ENCODE assay signal across 1 cellular context in the genomic region with DNA sequence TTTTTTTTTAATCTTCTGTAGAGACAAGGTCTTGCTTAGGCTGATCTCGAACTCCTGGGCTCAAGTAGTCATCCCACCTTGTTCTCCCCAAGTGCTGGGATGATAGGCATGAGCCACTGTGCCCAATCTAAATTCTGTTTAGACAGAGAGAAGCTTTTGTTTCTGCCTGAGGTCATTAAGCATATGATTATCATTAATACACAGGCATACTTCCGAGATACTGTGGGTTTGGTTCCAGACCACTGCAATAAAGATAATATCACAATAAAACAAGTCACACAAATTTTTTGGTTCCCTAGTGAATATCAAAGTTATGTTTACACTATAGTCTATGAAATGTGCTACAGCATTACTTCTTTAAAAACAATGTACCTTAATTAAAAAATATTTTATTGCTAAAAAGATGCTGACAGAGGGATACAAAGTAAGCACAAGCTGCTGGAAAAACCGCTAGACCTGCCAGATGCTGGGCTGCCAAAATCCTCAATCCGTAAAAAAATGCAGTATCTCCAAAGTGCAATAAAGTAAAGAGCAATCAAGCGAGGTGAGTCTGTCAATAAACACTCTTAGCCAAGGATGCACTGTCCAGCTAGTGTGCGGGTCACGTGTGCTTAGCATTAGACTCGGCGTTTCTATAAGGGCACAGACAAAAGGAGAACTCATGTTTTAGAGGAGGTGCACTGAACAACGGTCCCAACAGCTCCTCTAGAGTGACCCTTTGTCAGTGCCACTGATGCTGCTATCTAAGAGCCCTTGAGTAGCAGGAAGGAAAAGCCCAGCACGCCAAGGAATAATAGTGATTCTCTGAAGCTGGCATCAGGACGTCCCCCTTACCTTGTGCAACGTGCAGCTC.
TF ChIP-seq lines count a peak whose summit lies in the region.

No MANE protein-coding gene starts in this region.

TF ChIP-seq in GM23338, 12 proteins besides CTCF, POLR2A, EP300 and RAD21 (continued from another document):
- no peak for TF ChIP-seq NANOG (IDR thresholded peaks at IDR 0.05; ENCODE audit: borderline replicate concordance)
- TF ChIP-seq CREB1 (CRISPR knock-in tag; IDR thresholded peaks at IDR 0.05; ENCODE audit: low read depth) = no peak
- no peak for TF ChIP-seq ZNF462 (CRISPR knock-in tag; IDR thresholded peaks at IDR 0.05)
- TF ChIP-seq POLR2AphosphoS5 (IDR thresholded peaks at IDR 0.05; ENCODE audit: low read depth) = no peak
- TF ChIP-seq EZH2phosphoT487 (IDR thresholded peaks at IDR 0.05; ENCODE audit: unreplicated experiment) = no peak
- no peak for TF ChIP-seq ETS1 (IDR thresholded peaks at IDR 0.05)
